ENCODE assay signal across 21 cellular contexts in genomic region chr3:2706144-2706835, GRCh38.
"Had no signal": no experiment of that assay in that cellular context is flagged by ENCODE, and none has a peak within 500 bp of the region (broad histone marks: within the 10 kb centered on the region; RNA-seq: fewer than 3 reads in every experiment).

No MANE protein-coding gene starts in this region.

- H3K4me1 Mint-ChIP-seq: mesothelial cell of epicardium; naive thymus-derived CD8-positive, alpha-beta T cell; WTC11 had no signal

- H3K4me3 ChIP-seq: body of pancreas, cardiac muscle cell, esophagus squamous epithelium, gastrocnemius medialis, tibial nerve had no signal

- ATAC-seq: body of pancreas; gastrocnemius medialis; left ventricle myocardium superior; naive thymus-derived CD8-positive, alpha-beta T cell; WTC11 had no signal

- H3K9me3 Mint-ChIP-seq: endodermal cell; mesothelial cell of epicardium; naive thymus-derived CD8-positive, alpha-beta T cell; stimulated activated naive CD8-positive, alpha-beta T cell treated with anti-CD3 and anti-CD28 coated beads, Interleukin-15, Interleukin-2, amounts not matched to agents 100 ng/mL and 50 ng/mL, for 24 hours; T-helper 1 cell treated with Interleukin-12 subunit alpha and Interleukin-12 subunit beta and Interleukin-4 antibody, amounts not matched to agents 30 μg/mL and 1 μg/mL, for 36 hours had no signal

- DNase-seq: activated CD4-positive, alpha-beta T cell treated with anti-CD3 and anti-CD28 coated beads, Interleukin-2, amount 50 U/mL, for 48 hours; activated naive CD4-positive, alpha-beta T cell; activated T-cell treated with anti-CD3 and anti-CD28 coated beads, Interleukin-2, amount 50 U/mL, for 1 hour; body of pancreas; cortex of kidney; endodermal cell; esophagus squamous epithelium; gastrocnemius medialis; head of caudate nucleus; left ventricle myocardium superior; mammary epithelial cell; naive thymus-derived CD8-positive, alpha-beta T cell; stimulated activated CD4-positive, alpha-beta T cell treated with anti-CD3 and anti-CD28 coated beads, Interleukin-4, amount 100 ng/mL, for 24 hours; T1000 had no signal

- H3K27me3 Mint-ChIP-seq: progenitor cell of endocrine pancreas had no signal

- H3K36me3 Mint-ChIP-seq: mesothelial cell of epicardium; naive thymus-derived CD8-positive, alpha-beta T cell had no signal

- H3K4me3 Mint-ChIP-seq: endodermal cell; mesothelial cell of epicardium; naive thymus-derived CD8-positive, alpha-beta T cell; stimulated activated naive CD8-positive, alpha-beta T cell treated with anti-CD3 and anti-CD28 coated beads, Interleukin-15, Interleukin-2, amounts not matched to agents 100 ng/mL and 50 ng/mL, for 24 hours; T-helper 1 cell treated with Interleukin-12 subunit alpha and Interleukin-12 subunit beta and Interleukin-4 antibody, amounts not matched to agents 30 μg/mL and 1 μg/mL, for 36 hours; WTC11 had no signal

- H3K27ac Mint-ChIP-seq: endodermal cell; mesothelial cell of epicardium; naive thymus-derived CD8-positive, alpha-beta T cell; progenitor cell of endocrine pancreas; stimulated activated naive CD8-positive, alpha-beta T cell treated with anti-CD3 and anti-CD28 coated beads, Interleukin-15, Interleukin-2, amounts not matched to agents 100 ng/mL and 50 ng/mL, for 24 hours; T-helper 1 cell treated with Interleukin-12 subunit alpha and Interleukin-12 subunit beta and Interleukin-4 antibody, amounts not matched to agents 30 μg/mL and 1 μg/mL, for 36 hours; WTC11 had no signal
